In the genomic region with DNA sequence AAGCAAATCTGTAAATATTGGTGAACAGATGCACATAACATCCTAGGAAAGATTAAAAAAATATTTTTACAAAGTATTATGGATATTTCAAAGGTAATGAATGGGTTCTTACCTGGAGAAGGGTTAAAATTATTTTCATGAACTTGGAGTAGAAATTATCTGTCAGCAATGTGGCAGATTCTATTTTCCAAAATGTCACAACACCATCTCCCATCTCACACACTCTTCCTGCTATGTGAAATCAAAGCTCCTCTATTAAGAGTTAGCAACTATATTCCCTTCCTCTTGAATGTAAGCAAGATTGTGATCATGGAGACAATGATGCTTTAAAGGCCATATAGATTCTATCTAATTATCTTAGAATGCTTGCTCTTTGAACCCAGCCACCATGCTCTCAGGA, we compare ENCODE assay signal across 22 cellular contexts.
DNase-seq lines count a peak whose midpoint lies in the region; ATAC-seq and TF ChIP-seq lines count a peak whose summit lies in the region.
"Had no signal": no experiment of that assay in that cellular context is flagged by ENCODE, and none has a peak within 500 bp of the region (broad histone marks: within the 10 kb centered on the region; RNA-seq: fewer than 3 reads in every experiment).

No MANE protein-coding gene starts in this region.

- H3K4ac ChIP-seq in neuronal stem cell (ENCODE audit: low read length): no peak overlapping the region

- TF ChIP-seq EP300 in neural cell (conservative IDR thresholded peaks at IDR 0.05; ENCODE audit: poor library complexity, severe bottlenecking): peak; percentile 96

- no peaks in the 10 kb centered on the region for H3K27me3 Mint-ChIP-seq in IgD-negative memory B cell
- H3K27me3 Mint-ChIP-seq: CD4-positive, alpha-beta memory T cell; CD4-positive, CD25-positive, alpha-beta regulatory T cell; CD8-positive, alpha-beta memory T cell had no signal

- H3F3A ChIP-seq in neural cell (ENCODE audit: insufficient read depth, low read length, poor library complexity, severe bottlenecking): peaks cover 4% of the 10 kb centered on the region

- H4K8ac ChIP-seq in neuronal stem cell (ENCODE audit: low read depth, low read length): no peak overlapping the region

- no peak overlapping the region for H3K23ac ChIP-seq in neuronal stem cell (ENCODE audit: low read depth, low read length, poor library complexity)

- ATAC-seq in HG03196 (IDR thresholded peaks at IDR 0.05; ENCODE audit: unreplicated experiment): no peak
- ATAC-seq: GM12878 had no signal

- no peaks in the 10 kb centered on the region for H3K79me2 ChIP-seq in neural cell (replicated peaks; ENCODE audit: insufficient read depth, low read length)

- no peak overlapping the region for H2AFZ ChIP-seq in neural cell (ENCODE audit: low read depth, low read length)
- peak overlapping the region; percentile 68 for H2AFZ ChIP-seq in neuronal stem cell (ENCODE audit: low read length)

- H3K27ac ChIP-seq in neural cell (ENCODE audit: low read length) (no peak overlapping the region), neuronal stem cell (replicated peaks; ENCODE audit: low read length) (no peak overlapping the region)
- H3K27ac ChIP-seq: BLaER1 had no signal

- no peak overlapping the region for H4K91ac ChIP-seq in neuronal stem cell (ENCODE audit: low read depth, low read length, poor library complexity)

- no peak overlapping the region for H3K4me3 Mint-ChIP-seq in IgD-negative memory B cell
- H3K4me3 Mint-ChIP-seq: CD14-positive monocyte; CD4-positive, alpha-beta memory T cell; CD4-positive, CD25-positive, alpha-beta regulatory T cell; CD8-positive, alpha-beta memory T cell had no signal

- TF ChIP-seq CTCF in neural cell (IDR thresholded peaks at IDR 0.05; ENCODE audit: poor library complexity, severe bottlenecking): no peak

- H3K4me3 ChIP-seq in neural cell (ENCODE audit: low read length) (no peak overlapping the region), neuronal stem cell (ENCODE audit: low read length in 2 of 2) (no peak overlapping the region)
- H3K4me3 ChIP-seq: BLaER1, GM12878 had no signal

- H2BK12ac ChIP-seq in neuronal stem cell (ENCODE audit: low read length): no peak overlapping the region

- H2BK5ac ChIP-seq in neuronal stem cell (ENCODE audit: low read length): no peak overlapping the region

- peaks cover 2% of the 10 kb centered on the region for H3K36me3 Mint-ChIP-seq in IgD-negative memory B cell
- H3K36me3 Mint-ChIP-seq: CD14-positive monocyte; CD4-positive, alpha-beta memory T cell; CD4-positive, CD25-positive, alpha-beta regulatory T cell; CD8-positive, alpha-beta memory T cell had no signal

- no peak overlapping the region for H2BK15ac ChIP-seq in neuronal stem cell (ENCODE audit: low read length)

- no peak overlapping the region for H3K18ac ChIP-seq in neuronal stem cell (ENCODE audit: low read length)

- H2BK120ac ChIP-seq in neuronal stem cell (ENCODE audit: low read depth, low read length): no peak overlapping the region

- H2AK5ac ChIP-seq in neuronal stem cell (ENCODE audit: low read depth, low read length): no peak overlapping the region

- DNase-seq in neuronal stem cell (ENCODE audit: low spot score): no peak
- no peak for DNase-seq in NCI-H524 (lab: John Stamatoyannopoulos, UW)
- DNase-seq: 8988T; ACHN; BE2C; C1 segment of cervical spinal cord; CD4-positive, alpha-beta memory T cell; CD4-positive, CD25-positive, alpha-beta regulatory T cell; CD8-positive, alpha-beta memory T cell; COR-L47; DMS 273 treated with DMSO at 0.1 percent for 48 hours; DMS153; DMS79; DND-41; EL; GDM1 had no signal

- no peaks in the 10 kb centered on the region for H3K36me3 ChIP-seq in neural cell (ENCODE audit: insufficient read depth, low read length)
- H3K36me3 ChIP-seq in neuronal stem cell (replicated peaks in 1 of 2; ENCODE audit: control insufficient read depth in 2 of 2, insufficient read depth in 2 of 2, low read length in 2 of 2): no peaks in the 10 kb centered on the region
- H3K36me3 ChIP-seq: BE2C, BLaER1 had no signal

- peaks cover 0 to 2% (median 0%) of the 10 kb centered on the region in 3 donors for H3K4me1 Mint-ChIP-seq in IgD-negative memory B cell
- H3K4me1 Mint-ChIP-seq: CD14-positive monocyte; CD4-positive, alpha-beta memory T cell; CD4-positive, CD25-positive, alpha-beta regulatory T cell; CD8-positive, alpha-beta memory T cell had no signal

- H3K9ac ChIP-seq in neural cell (ENCODE audit: low read length) (no peak overlapping the region), neuronal stem cell (ENCODE audit: low read depth, low read length, poor library complexity) (no peak overlapping the region)
- H3K9ac ChIP-seq: BLaER1 had no signal

- H3K9me3 ChIP-seq in neural cell (ENCODE audit: low read length) (no peaks in the 10 kb centered on the region), neuronal stem cell (replicated peaks in 1 of 2; ENCODE audit: control insufficient read depth in 2 of 2, insufficient read depth in 1 of 2, low read depth in 1 of 2, low read length in 2 of 2) (no peaks in the 10 kb centered on the region)
- H3K9me3 ChIP-seq: BE2C, BLaER1 had no signal

- H3K4me2 ChIP-seq in neural cell (ENCODE audit: low read length) (no peak overlapping the region), neuronal stem cell (ENCODE audit: insufficient read depth, low read length, poor library complexity, severe bottlenecking) (no peak overlapping the region)
- H3K4me2 ChIP-seq: BLaER1 had no signal

- H3K27me3 ChIP-seq in neural cell (ENCODE audit: insufficient read depth, low read depth, low read length) (no peaks in the 10 kb centered on the region), neuronal stem cell (ENCODE audit: control insufficient read depth in 3 of 3, insufficient read depth in 3 of 3, low read depth in 1 of 3, low read length in 3 of 3) (no peaks in the 10 kb centered on the region)
- H3K27me3 ChIP-seq: BE2C, BLaER1 had no signal

- H4K20me1 ChIP-seq in neural cell (ENCODE audit: insufficient read depth): no peaks in the 10 kb centered on the region
- H4K20me1 ChIP-seq: BLaER1 had no signal

- H3K9me3 Mint-ChIP-seq in IgD-negative memory B cell: peaks cover 2 to 7% (median 6%) of the 10 kb centered on the region in 3 donors

- H3K79me1 ChIP-seq in neuronal stem cell (ENCODE audit: low read depth, low read length): no peaks in the 10 kb centered on the region

- peak overlapping the region in 2 of 3 donors; percentile 23 to 67 for H3K27ac Mint-ChIP-seq in IgD-negative memory B cell
- H3K27ac Mint-ChIP-seq: CD14-positive monocyte; CD4-positive, alpha-beta memory T cell had no signal

- peak; percentile 24 for TF ChIP-seq RAD21 in neural cell (conservative IDR thresholded peaks at IDR 0.05)

- no peaks in the 10 kb centered on the region for H3K4me1 ChIP-seq in neuronal stem cell (ENCODE audit: control insufficient read depth in 2 of 2, insufficient read depth in 1 of 2, low read depth in 1 of 2, low read length in 2 of 2)
- H3K4me1 ChIP-seq: BE2C, BLaER1 had no signal

- H3K14ac ChIP-seq in neuronal stem cell (ENCODE audit: low read length): no peak overlapping the region

- H3K9me2 ChIP-seq in neural cell (ENCODE audit: insufficient read depth, low read length): no peaks in the 10 kb centered on the region

TF ChIP-seq in neural cell, 6 proteins besides CTCF, POLR2A, EP300 and RAD21:
- TF ChIP-seq, protein P1, sequence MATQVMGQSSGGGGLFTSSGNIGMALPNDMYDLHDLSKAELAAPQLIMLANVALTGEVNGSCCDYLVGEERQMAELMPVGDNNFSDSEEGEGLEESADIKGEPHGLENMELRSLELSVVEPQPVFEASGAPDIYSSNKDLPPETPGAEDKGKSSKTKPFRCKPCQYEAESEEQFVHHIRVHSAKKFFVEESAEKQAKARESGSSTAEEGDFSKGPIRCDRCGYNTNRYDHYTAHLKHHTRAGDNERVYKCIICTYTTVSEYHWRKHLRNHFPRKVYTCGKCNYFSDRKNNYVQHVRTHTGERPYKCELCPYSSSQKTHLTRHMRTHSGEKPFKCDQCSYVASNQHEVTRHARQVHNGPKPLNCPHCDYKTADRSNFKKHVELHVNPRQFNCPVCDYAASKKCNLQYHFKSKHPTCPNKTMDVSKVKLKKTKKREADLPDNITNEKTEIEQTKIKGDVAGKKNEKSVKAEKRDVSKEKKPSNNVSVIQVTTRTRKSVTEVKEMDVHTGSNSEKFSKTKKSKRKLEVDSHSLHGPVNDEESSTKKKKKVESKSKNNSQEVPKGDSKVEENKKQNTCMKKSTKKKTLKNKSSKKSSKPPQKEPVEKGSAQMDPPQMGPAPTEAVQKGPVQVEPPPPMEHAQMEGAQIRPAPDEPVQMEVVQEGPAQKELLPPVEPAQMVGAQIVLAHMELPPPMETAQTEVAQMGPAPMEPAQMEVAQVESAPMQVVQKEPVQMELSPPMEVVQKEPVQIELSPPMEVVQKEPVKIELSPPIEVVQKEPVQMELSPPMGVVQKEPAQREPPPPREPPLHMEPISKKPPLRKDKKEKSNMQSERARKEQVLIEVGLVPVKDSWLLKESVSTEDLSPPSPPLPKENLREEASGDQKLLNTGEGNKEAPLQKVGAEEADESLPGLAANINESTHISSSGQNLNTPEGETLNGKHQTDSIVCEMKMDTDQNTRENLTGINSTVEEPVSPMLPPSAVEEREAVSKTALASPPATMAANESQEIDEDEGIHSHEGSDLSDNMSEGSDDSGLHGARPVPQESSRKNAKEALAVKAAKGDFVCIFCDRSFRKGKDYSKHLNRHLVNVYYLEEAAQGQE (IDR thresholded peaks at IDR 0.05; ENCODE audit: borderline replicate concordance): peak; percentile 74
- TF ChIP-seq POLR2AphosphoS5 (IDR thresholded peaks at IDR 0.05): peak; percentile 92
- no peak for TF ChIP-seq EZH2 (IDR thresholded peaks at IDR 0.05; ENCODE audit: borderline replicate concordance, insufficient read depth, low read length, poor library complexity, severe bottlenecking)
- TF ChIP-seq TAF1 (IDR thresholded peaks at IDR 0.05; ENCODE audit: low read depth): no peak
